In the genomic region with DNA sequence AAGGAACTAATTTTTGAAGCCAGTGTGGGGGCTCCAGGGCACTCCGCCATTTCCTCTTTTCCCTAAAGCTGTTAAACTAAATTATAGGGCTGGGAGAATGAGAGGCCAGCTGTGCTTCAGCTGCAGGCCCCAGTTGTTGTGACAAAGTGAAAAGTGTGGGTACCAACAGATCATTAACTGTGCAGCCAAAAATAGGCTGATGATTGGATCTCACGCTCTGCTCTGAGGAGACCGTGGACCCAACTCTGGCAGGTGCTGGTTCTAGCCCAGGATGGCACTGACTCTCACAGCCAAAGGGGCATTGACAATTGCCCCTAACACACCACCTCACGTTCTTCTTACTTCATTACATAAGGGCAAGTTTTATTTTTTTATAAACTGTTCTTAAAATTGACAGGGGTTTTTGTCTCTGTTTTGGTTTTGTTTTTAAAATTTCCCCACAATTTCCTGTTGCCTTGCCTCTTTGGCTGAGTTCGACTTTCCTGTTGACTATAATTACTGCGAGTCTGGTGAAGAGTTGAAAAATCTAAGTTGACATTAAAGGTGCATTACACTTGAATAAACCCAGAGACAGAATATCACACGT, we compare ENCODE assay signal across 8 cellular contexts.
DNase-seq lines count a peak whose midpoint lies in the region; ATAC-seq and TF ChIP-seq lines count a peak whose summit lies in the region.

No MANE protein-coding gene starts in this region.

- H3K27ac ChIP-seq in adrenal gland = peak overlapping the region in 4 of 5 donors; percentile 14 to 88 (median 37)
- H3K27ac ChIP-seq in psoas muscle = no peak overlapping the region

- 0 out of 3 replicates have a peak, but pooled peaks have one; percentile 4 for TF ChIP-seq CTCF in GM12872 (IDR thresholded peaks at IDR 0.05; ENCODE audit: insufficient read depth, low read depth, low read length)
- no peak for TF ChIP-seq CTCF in adrenal gland (IDR thresholded peaks at IDR 0.05)
- no peak for TF ChIP-seq CTCF in psoas muscle (IDR thresholded peaks at IDR 0.05)

- intact Hi-C loops in adrenal gland (cut with DNase I) (no loop called here), psoas muscle (cut with DNase I) (no loop called here), Right ventricle myocardium inferior (cut with DNase I) (no loop called here)

- TF ChIP-seq POLR2A in adrenal gland (IDR thresholded peaks at IDR 0.05) = no peak

- 58 to 66% (median 63%) methylated on average over 7 of the region's 7 CpGs for WGBS in adrenal gland, 4 donors
- WGBS in psoas muscle, 3 donors = 46 to 63% (median 48%) methylated on average over 7 of the region's 7 CpGs

- peaks cover 7 to 12% of the 10 kb centered on the region in 2 donors for H3K4me1 ChIP-seq in adrenal gland (replicated peaks in 1 of 2)
- no peaks in the 10 kb centered on the region for H3K4me1 ChIP-seq in psoas muscle

- H3K27me3 ChIP-seq in adrenal gland (no peaks in the 10 kb centered on the region), psoas muscle (ENCODE audit: insufficient read depth in 3 of 3, low read length in 2 of 3) (no peaks in the 10 kb centered on the region)

- ATAC-seq in GM19455 (IDR thresholded peaks at IDR 0.05; ENCODE audit: unreplicated experiment) (peak; percentile 51), HG03175 (IDR thresholded peaks at IDR 0.05; ENCODE audit: unreplicated experiment) (peak; percentile 75), psoas muscle (no peak), Right ventricle myocardium inferior (no peak)

- H3K36me3 ChIP-seq in adrenal gland (replicated peaks in 1 of 2) = no peaks in the 10 kb centered on the region
- H3K36me3 ChIP-seq in psoas muscle (ENCODE audit: insufficient read depth in 1 of 2, low read depth in 1 of 2) = no peaks in the 10 kb centered on the region

- H3K4me3 ChIP-seq in adrenal gland (no peak overlapping the region), psoas muscle (no peak overlapping the region)

- H3K9me3 ChIP-seq in adrenal gland (replicated peaks in 1 of 3) (no peaks in the 10 kb centered on the region), psoas muscle (no peaks in the 10 kb centered on the region)

- DNase-seq in adrenal gland = no peak
- DNase-seq in psoas muscle = no peak
- DNase-seq in midbrain (lab: John Stamatoyannopoulos, UW) = no peak
- no peak for DNase-seq in Right ventricle myocardium inferior (ENCODE audit: missing footprints)
- no peak for DNase-seq in DMS53 (lab: John Stamatoyannopoulos, UW)

Comparison
In these comparisons a context has a peak if more than half of its experiments do, and no peak if none do; other contexts are left out.
1. ATAC-seq: peak in GM19455 (single experiment) and HG03175 (single experiment); none in psoas muscle (0 of 4) and Right ventricle myocardium inferior (single experiment).